ENCODE assay signal across 8 cellular contexts in genomic region chr5:133423618-133424282, GRCh38.
DNase-seq lines count a peak whose midpoint lies in the region; ATAC-seq and FAIRE-seq lines count a peak whose summit lies in the region.

No MANE protein-coding gene starts in this region.

- no peak overlapping the region for H3K27ac Mint-ChIP-seq in activated T-helper 2 cell treated with anti-CD3 and anti-CD28 coated beads, Interferon-gamma antibody, Interleukin-2, Interleukin-4, amounts not matched to agents 10 μg/mL and 5 μg/mL and 100 μg/mL, durations not matched to agents 14 hours and 24 hours and 36 hours

- H3K36me3 Mint-ChIP-seq in activated T-helper 2 cell treated with anti-CD3 and anti-CD28 coated beads, Interferon-gamma antibody, Interleukin-2, Interleukin-4, amounts not matched to agents 10 μg/mL and 5 μg/mL and 100 μg/mL, durations not matched to agents 14 hours and 24 hours and 36 hours (ENCODE audit: low read depth), result no peaks in the 10 kb centered on the region

- H3K4me3 Mint-ChIP-seq in activated T-helper 2 cell treated with anti-CD3 and anti-CD28 coated beads, Interferon-gamma antibody, Interleukin-2, Interleukin-4, amounts not matched to agents 10 μg/mL and 5 μg/mL and 100 μg/mL, durations not matched to agents 14 hours and 24 hours and 36 hours (ENCODE audit: low read depth), result no peak overlapping the region

- DNase-seq in activated gamma-delta T cell treated with Interleukin-2 at 50 U/mL for 16 hours (peak; percentile 58), activated gamma-delta T cell (lab: John Stamatoyannopoulos, UW) (no peak), RCC 7860 (ENCODE audit: low spot score) (peak; percentile 21), germinal center (ENCODE audit: low spot score) (peak; percentile 85), posterior vena cava (ENCODE audit: low spot score) (peak; percentile 89), urothelium cell line (ENCODE audit: low spot score) (peak; percentile 91)
- peak; percentile 52 for DNase-seq in activated T-helper 2 cell treated with anti-CD3 and anti-CD28 coated beads, Interferon-gamma antibody, Interleukin-2, Interleukin-4, amounts not matched to agents 10 μg/mL and 5 μg/mL and 100 μg/mL, durations not matched to agents 14 hours and 24 hours and 36 hours (ENCODE audit: low spot score)

- peaks cover 13% of the 10 kb centered on the region for H3K27me3 Mint-ChIP-seq in activated T-helper 2 cell treated with anti-CD3 and anti-CD28 coated beads, Interferon-gamma antibody, Interleukin-2, Interleukin-4, amounts not matched to agents 10 μg/mL and 5 μg/mL and 100 μg/mL, durations not matched to agents 14 hours and 24 hours and 36 hours (ENCODE audit: low read depth)

- FAIRE-seq in RCC 7860 (lab: Jason Lieb, UNC) (no peak), urothelium cell line (lab: Jason Lieb, UNC) (no peak)

- intact Hi-C loops in activated T-helper 2 cell treated with anti-CD3 and anti-CD28 coated beads, Interferon-gamma antibody, Interleukin-2, Interleukin-4, amounts not matched to agents 10 μg/mL and 5 μg/mL and 100 μg/mL, durations not matched to agents 14 hours and 24 hours and 36 hours (cut with micrococcal nuclease), result loop anchor here (2.0 to 10.0 kb wide), 3 partner anchors 37 to 519 kb away; no protein-coding TSS in a partner anchor
- intact Hi-C loops in posterior vena cava (cut with DNase I), result no loop called here

- H3K9me3 Mint-ChIP-seq in activated T-helper 2 cell treated with anti-CD3 and anti-CD28 coated beads, Interferon-gamma antibody, Interleukin-2, Interleukin-4, amounts not matched to agents 10 μg/mL and 5 μg/mL and 100 μg/mL, durations not matched to agents 14 hours and 24 hours and 36 hours, result no peaks in the 10 kb centered on the region

- H3K4me1 Mint-ChIP-seq in activated T-helper 2 cell treated with anti-CD3 and anti-CD28 coated beads, Interferon-gamma antibody, Interleukin-2, Interleukin-4, amounts not matched to agents 10 μg/mL and 5 μg/mL and 100 μg/mL, durations not matched to agents 14 hours and 24 hours and 36 hours (ENCODE audit: low read depth), result peaks cover 5% of the 10 kb centered on the region

- peak; percentile 68 for ATAC-seq in HG03095 (IDR thresholded peaks at IDR 0.05; ENCODE audit: unreplicated experiment)
